In genomic region chr14:73633115-73633514, GRCh38 we compare ENCODE assay signal across 1 cellular context.
TF ChIP-seq lines count a peak whose summit lies in the region.

No MANE protein-coding gene starts in this region.

TF ChIP-seq in liver, 16 proteins besides CTCF, POLR2A, EP300 and RAD21 (continued from another document):
- TF ChIP-seq TAF1 (conservative IDR thresholded peaks at IDR 0.05) (no peak), RXRA (IDR thresholded peaks at IDR 0.05) (no peak)
